9 cellular contexts compared by ENCODE assay signal in the genomic region with DNA sequence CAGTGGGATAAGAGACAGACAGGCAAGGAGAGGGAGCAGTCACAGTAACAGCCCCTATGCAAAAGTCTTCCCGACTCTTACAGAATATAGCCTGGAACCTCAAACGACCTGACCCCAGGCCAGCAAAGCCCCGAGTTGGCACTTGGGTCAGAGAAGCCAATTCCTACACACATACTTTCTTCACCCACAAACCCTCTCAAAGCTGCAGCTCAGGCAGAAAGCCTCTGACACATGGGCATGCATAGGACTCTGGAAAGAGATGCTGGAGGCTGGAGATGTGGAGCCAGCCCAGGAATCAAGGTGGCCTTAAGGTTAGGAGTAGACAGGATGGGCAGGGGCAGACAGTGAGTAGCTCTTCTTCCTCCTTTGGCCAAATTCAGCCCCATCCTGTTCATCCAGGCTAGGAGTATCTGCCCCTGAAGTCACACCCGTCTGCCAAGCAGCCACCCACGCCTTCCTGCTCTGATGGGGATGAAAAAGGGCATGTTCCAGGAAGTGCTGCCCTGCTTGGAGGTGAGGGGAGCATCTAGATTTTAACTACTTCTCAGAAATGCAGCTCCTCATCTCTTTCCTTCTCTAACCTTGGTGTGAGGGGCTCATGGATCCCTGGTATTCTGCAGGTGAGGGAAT. TPM values are rescaled to one million over a fixed set of nuclear protein-coding genes. Genes with fewer than 3 reads are reported as not detected.
A peak's percentile ranks its signal among the peaks of the same experiment; 100 is the strongest.
DNase-seq lines count a peak whose midpoint lies in the region; ATAC-seq and TF ChIP-seq lines count a peak whose summit lies in the region.
"Had no signal": no experiment of that assay in that cellular context is flagged by ENCODE, and none has a peak within 500 bp of the region (broad histone marks: within the 10 kb centered on the region; RNA-seq: fewer than 3 reads in every experiment).

No MANE protein-coding gene starts in this region.

- peaks cover 0 to 48% (median 8%) of the 10 kb centered on the region in 9 donors for H3K36me3 ChIP-seq in heart right ventricle
- H3K36me3 ChIP-seq in stomach, result peaks cover 9 to 22% (median 18%) of the 10 kb centered on the region in 4 donors

- ATAC-seq in heart right ventricle (no peak), left ventricle myocardium superior (no peak), memory B cell (ENCODE audit: low read depth) (no peak)

- intact Hi-C loops in heart right ventricle (cut with DNase I) (loop anchor here in 2 of 10 donors (5.0 to 10.0 kb wide), 3 partner anchors 92 to 300 kb away; no protein-coding TSS in a partner anchor), left ventricle myocardium superior (cut with micrococcal nuclease) (no loop called here), stomach (cut with DNase I; ENCODE audit: low total_unique reads) (no loop called here)

- H3K27ac ChIP-seq in heart right ventricle (peak overlapping the region in 1 of 10 donors; percentile 25), stomach (peak overlapping the region in 3 of 5 donors; percentile 12 to 18 (median 17))

- peak overlapping the region in 6 of 10 donors; percentile 0 to 77 (median 18) for H3K4me3 ChIP-seq in heart right ventricle
- H3K4me3 ChIP-seq in stomach, result no peak overlapping the region

- H3K4me3 Mint-ChIP-seq in memory B cell (no peak overlapping the region), type B pancreatic cell (no peak overlapping the region)

- no peaks in the 10 kb centered on the region for H3K27me3 Mint-ChIP-seq in memory B cell
- H3K27me3 Mint-ChIP-seq in type B pancreatic cell, result no peaks in the 10 kb centered on the region

- DNase-seq in heart right ventricle (no peak), left ventricle myocardium superior (no peak), activated T-cell treated with anti-CD3 and anti-CD28 coated beads for 4 hours (peak; percentile 21), memory B cell (ENCODE audit: low spot score in 2 of 2) (no peak), stomach (no peak), NCI-H1092 treated with DMSO at 0.1 percent for 48 hours (lab: John Stamatoyannopoulos, UW) (no peak), type B pancreatic cell (ENCODE audit: extremely low spot score, unreplicated experiment) (no peak), SKM-1 (lab: John Stamatoyannopoulos, UW; ENCODE audit: unreplicated experiment) (no peak)
- DNase-seq: SIG-M5 had no signal

- WGBS in heart right ventricle, 2 donors, result 40 to 50% methylated on average over 5 of the region's 5 CpGs
- 42 to 59% (median 46%) methylated on average over 5 of the region's 5 CpGs for WGBS in stomach, 5 donors

- H3K27me3 ChIP-seq in heart right ventricle, result no peaks in the 10 kb centered on the region
- no peaks in the 10 kb centered on the region for H3K27me3 ChIP-seq in stomach

- H3K36me3 Mint-ChIP-seq in memory B cell, result peaks cover 6% of the 10 kb centered on the region
- H3K36me3 Mint-ChIP-seq in type B pancreatic cell, result peaks cover 15% of the 10 kb centered on the region

- TF ChIP-seq EP300 in stomach (IDR thresholded peaks at IDR 0.05), result no peak

- H3K4me1 Mint-ChIP-seq in memory B cell (peaks cover 43% of the 10 kb centered on the region), type B pancreatic cell (ENCODE audit: unreplicated experiment) (peaks cover 24% of the 10 kb centered on the region)

- TF ChIP-seq POLR2A in stomach (IDR thresholded peaks at IDR 0.05), result no peak

- no peaks in the 10 kb centered on the region for H3K9me3 Mint-ChIP-seq in memory B cell
- H3K9me3 Mint-ChIP-seq in type B pancreatic cell, result no peaks in the 10 kb centered on the region

- H3K9me3 ChIP-seq in heart right ventricle (no peaks in the 10 kb centered on the region), stomach (no peaks in the 10 kb centered on the region)

- H3K27ac Mint-ChIP-seq in memory B cell (peak overlapping the region; percentile 14), type B pancreatic cell (no peak overlapping the region)

- peaks cover 3 to 98% (median 63%) of the 10 kb centered on the region in 9 donors for H3K4me1 ChIP-seq in heart right ventricle
- H3K4me1 ChIP-seq in stomach, result peaks cover 49 to 93% (median 72%) of the 10 kb centered on the region in 4 donors

- no peak for TF ChIP-seq CTCF in heart right ventricle (IDR thresholded peaks at IDR 0.05)
- TF ChIP-seq CTCF in stomach (IDR thresholded peaks at IDR 0.05), result no peak
- no peak for TF ChIP-seq CTCF in type B pancreatic cell (conservative IDR thresholded peaks at IDR 0.05)

RNA-seq across cellular contexts. Expression of a gene that starts 7.8 kb away (rescaled TPM):
- total RNA-seq in heart right ventricle, result 100 to 1,000 TPM; 247 to 566 (median 322) TPM
- polyA plus RNA-seq in heart right ventricle, result 100 to 1,000 TPM in 1 of 2 donors, 10 to 100 TPM in 1; 97.0 to 102 TPM
- total RNA-seq in left ventricle myocardium superior, result 511 TPM
- total RNA-seq in stomach, result 10 to 100 TPM in 4 of 5 donors, 1 to 10 TPM in 1; 9.0 to 46.2 (median 24.4) TPM
- 10 to 100 TPM in 1 of 3 donors, 1 to 10 TPM in 2; 8.2 to 13.2 (median 9.0) TPM for polyA plus RNA-seq in stomach
- 11.7 and 25.9 TPM in 2 replicates for total RNA-seq in type B pancreatic cell (ENCODE audit: low replicate concordance)

RNA-seq across cellular contexts. Expression of a gene that starts 29.9 kb away (rescaled TPM):
- total RNA-seq in heart right ventricle (10 to 100 TPM in 9 of 10 donors, 1 to 10 TPM in 1; 9.1 to 23.1 (median 16.3) TPM), left ventricle myocardium superior (14.5 TPM), stomach (10 to 100 TPM in 3 of 5 donors, 1 to 10 TPM in 2; 4.7 to 38.4 (median 11.3) TPM), type B pancreatic cell (ENCODE audit: low replicate concordance) (13.6 and 22.5 TPM in 2 replicates)
- polyA plus RNA-seq in heart right ventricle (10 to 100 TPM in 1 of 2 donors, 1 to 10 TPM in 1; 5.6 to 10.4 TPM), stomach (10 to 100 TPM in 2 of 3 donors, 1 to 10 TPM in 1; 5.2 to 15.1 (median 11.8) TPM)

RNA-seq across cellular contexts. Expression of a gene that starts 44.7 kb away (rescaled TPM):
- total RNA-seq in heart right ventricle (1 to 10 TPM in 4 of 10 donors, under 1 TPM in 6; 0.12 to 1.9 (median 0.66) TPM), left ventricle myocardium superior (1.6 TPM), stomach (10 to 100 TPM in 1 of 5 donors, 1 to 10 TPM in 3, not detected in 1; 1.2 to 12.3 (median 3.1) TPM), type B pancreatic cell (ENCODE audit: low replicate concordance) (not detected in 2 replicates)
- polyA plus RNA-seq in heart right ventricle (under 1 TPM; 0.30 to 0.73 TPM), stomach (1 to 10 TPM in 1 of 3 donors, under 1 TPM in 1, not detected in 1; 0.45 to 3.6 TPM)

RNA-seq across cellular contexts. Expression of a gene that starts 55.2 kb away (rescaled TPM):
- total RNA-seq in heart right ventricle (100 to 1,000 TPM; 174 to 245 (median 211) TPM), left ventricle myocardium superior (202 TPM), stomach (100 to 1,000 TPM in 2 of 5 donors, 10 to 100 TPM in 3; 35.6 to 330 (median 59.1) TPM), type B pancreatic cell (ENCODE audit: low replicate concordance) (185 and 340 TPM in 2 replicates)
- polyA plus RNA-seq in heart right ventricle (100 to 1,000 TPM in 1 of 2 donors, 10 to 100 TPM in 1; 31.8 to 107 TPM), stomach (10 to 100 TPM; 28.0 to 44.3 (median 38.8) TPM)

Comparison
In these comparisons a context has a peak if more than half of its experiments do, and no peak if none do; other contexts are left out.
1. H3K4me3 ChIP-seq: peak in heart right ventricle (6 of 10); none in stomach (0 of 4).